In the genomic region with DNA sequence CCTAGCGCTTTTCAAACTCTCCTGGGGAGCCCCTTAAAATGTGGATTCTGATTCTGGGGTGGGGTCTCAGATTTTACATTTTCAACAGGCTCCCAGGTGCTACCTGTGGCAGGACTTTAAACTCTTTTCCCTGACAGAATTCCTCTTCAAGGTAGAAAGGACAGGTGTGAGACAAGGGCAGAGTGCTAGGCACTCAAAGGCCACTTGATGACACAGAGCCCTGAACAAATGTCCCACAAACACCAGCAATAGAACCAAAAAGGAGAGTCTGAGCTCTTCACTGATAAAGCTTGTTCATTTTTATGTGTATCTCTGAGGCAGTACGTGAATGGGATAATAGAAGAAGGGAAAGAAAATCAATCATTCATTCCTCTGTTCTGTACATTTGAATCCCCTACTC, we compare ENCODE assay signal across 1 cellular context.
TF ChIP-seq lines count a peak whose summit lies in the region.

No MANE protein-coding gene starts in this region.

TF ChIP-seq in GM12878, 131 proteins besides CTCF, POLR2A, EP300 and RAD21:
- TF ChIP-seq ZNF384 (IDR thresholded peaks at IDR 0.05; ENCODE audit: borderline replicate concordance, low read depth, low read length): no peak
- TF ChIP-seq CEBPB (IDR thresholded peaks at IDR 0.05; ENCODE audit: borderline replicate concordance in 1 of 2, low read depth in 2 of 2, low read length in 2 of 2): no peak
- TF ChIP-seq, protein P1, sequence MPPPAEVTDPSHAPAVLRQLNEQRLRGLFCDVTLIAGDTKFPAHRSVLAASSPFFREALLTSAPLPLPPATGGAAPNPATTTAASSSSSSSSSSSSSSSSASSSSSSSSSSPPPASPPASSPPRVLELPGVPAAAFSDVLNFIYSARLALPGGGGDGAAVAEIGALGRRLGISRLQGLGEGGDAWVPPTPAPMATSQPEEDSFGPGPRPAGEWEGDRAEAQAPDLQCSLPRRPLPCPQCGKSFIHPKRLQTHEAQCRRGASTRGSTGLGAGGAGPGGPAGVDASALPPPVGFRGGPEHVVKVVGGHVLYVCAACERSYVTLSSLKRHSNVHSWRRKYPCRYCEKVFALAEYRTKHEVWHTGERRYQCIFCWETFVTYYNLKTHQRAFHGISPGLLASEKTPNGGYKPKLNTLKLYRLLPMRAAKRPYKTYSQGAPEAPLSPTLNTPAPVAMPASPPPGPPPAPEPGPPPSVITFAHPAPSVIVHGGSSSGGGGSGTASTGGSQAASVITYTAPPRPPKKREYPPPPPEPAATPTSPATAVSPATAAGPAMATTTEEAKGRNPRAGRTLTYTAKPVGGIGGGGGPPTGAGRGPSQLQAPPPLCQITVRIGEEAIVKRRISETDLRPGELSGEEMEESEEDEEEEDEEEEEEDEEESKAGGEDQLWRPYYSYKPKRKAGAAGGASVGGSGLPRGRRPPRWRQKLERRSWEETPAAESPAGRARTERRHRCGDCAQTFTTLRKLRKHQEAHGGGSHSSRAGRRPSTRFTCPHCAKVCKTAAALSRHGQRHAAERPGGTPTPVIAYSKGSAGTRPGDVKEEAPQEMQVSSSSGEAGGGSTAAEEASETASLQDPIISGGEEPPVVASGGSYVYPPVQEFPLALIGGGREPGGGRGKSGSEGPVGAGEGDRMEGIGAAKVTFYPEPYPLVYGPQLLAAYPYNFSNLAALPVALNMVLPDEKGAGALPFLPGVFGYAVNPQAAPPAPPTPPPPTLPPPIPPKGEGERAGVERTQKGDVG (CRISPR knock-in tag; IDR thresholded peaks at IDR 0.05): no peak
- TF ChIP-seq, protein P2, sequence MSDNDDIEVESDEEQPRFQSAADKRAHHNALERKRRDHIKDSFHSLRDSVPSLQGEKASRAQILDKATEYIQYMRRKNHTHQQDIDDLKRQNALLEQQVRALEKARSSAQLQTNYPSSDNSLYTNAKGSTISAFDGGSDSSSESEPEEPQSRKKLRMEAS (IDR thresholded peaks at IDR 0.05; ENCODE audit: low read depth, low read length): no peak
- no peak for TF ChIP-seq CREB1 (IDR thresholded peaks at IDR 0.05; ENCODE audit: low read depth)
- TF ChIP-seq IKZF2 (IDR thresholded peaks at IDR 0.05): no peak
- TF ChIP-seq IRF5 (IDR thresholded peaks at IDR 0.05; ENCODE audit: borderline replicate concordance): no peak
- TF ChIP-seq HCFC1 (IDR thresholded peaks at IDR 0.05; ENCODE audit: low read length): no peak
